Comparison of ENCODE assay signal across 16 cellular contexts in genomic region chr12:53172352-53172751, GRCh38.
DNase-seq lines count a peak whose midpoint lies in the region; ATAC-seq, FAIRE-seq and TF ChIP-seq lines count a peak whose summit lies in the region.
"Had no signal": no experiment of that assay in that cellular context is flagged by ENCODE, and none has a peak within 500 bp of the region (broad histone marks: within the 10 kb centered on the region; RNA-seq: fewer than 3 reads in every experiment).

No MANE protein-coding gene starts in this region.

- no peak for TF ChIP-seq CTCF in 22Rv1 (IDR thresholded peaks at IDR 0.05)

- ATAC-seq in GM21423 (IDR thresholded peaks at IDR 0.05; ENCODE audit: unreplicated experiment), result no peak

- FAIRE-seq in GM19239 (lab: Jason Lieb, UNC), result no peak
- FAIRE-seq: endothelial cell of umbilical vein had no signal

- peak; percentile 52 for DNase-seq in GM03348 (ENCODE audit: low spot score)
- DNase-seq in astrocyte of the hippocampus (ENCODE audit: low read depth, low spot score), result peak; percentile 59
- peak; percentile 89 for DNase-seq in islet precursor cell
- no peak for DNase-seq in GM19239 (ENCODE audit: insufficient read length, low spot score)
- DNase-seq in NCI-H2029 treated with DMSO at 0.1 percent for 48 hours (lab: John Stamatoyannopoulos, UW), result no peak
- DNase-seq in stimulated activated CD4-positive, alpha-beta T cell treated with anti-CD3 and anti-CD28 coated beads, Interleukin-12 subunit alpha, Interleukin-12 subunit beta, amount 100 ng/mL, for 4 hours, result no peak
- DNase-seq: activated B cell treated with CpG ODN at 0.5 μM for 24 hours, DMS153, heart right ventricle, KG1, NCI-H1436, retina had no signal

- peak overlapping the region; percentile 36; the same call in 1 of the 2 replicates for H3K27ac ChIP-seq in 22Rv1
- H3K27ac ChIP-seq: heart right ventricle, HL-60 had no signal

Comparison
In these comparisons a context has a peak if more than half of its experiments do, and no peak if none do; other contexts are left out.
1. DNase-seq: peak in GM03348 (single experiment), astrocyte of the hippocampus (single experiment) and islet precursor cell (single experiment); none in GM19239 (single experiment), NCI-H2029 treated with DMSO at 0.1 percent for 48 hours (single experiment) and stimulated activated CD4-positive, alpha-beta T cell treated with anti-CD3 and anti-CD28 coated beads, Interleukin-12 subunit alpha, Interleukin-12 subunit beta, amount 100 ng/mL, for 4 hours (single experiment).